In genomic region chr1:161172776-161173376, GRCh38 we compare ENCODE assay signal across 11 cellular contexts. TPM values are rescaled to one million over a fixed set of nuclear protein-coding genes. Genes with fewer than 3 reads are reported as not detected.
DNase-seq lines count a peak whose midpoint lies in the region; ATAC-seq and TF ChIP-seq lines count a peak whose summit lies in the region.
"Had no signal": no experiment of that assay in that cellular context is flagged by ENCODE, and none has a peak within 500 bp of the region (broad histone marks: within the 10 kb centered on the region; RNA-seq: fewer than 3 reads in every experiment).

No MANE protein-coding gene starts in this region.

- peak overlapping the region; percentile 49 for H3K4me2 ChIP-seq in IMR-90 (ENCODE audit: low read depth, low read length)

- H2BK15ac ChIP-seq in IMR-90 (ENCODE audit: low read depth, low read length) = no peak overlapping the region; the same call in 2 of the 3 replicates

- H3K4me3 Mint-ChIP-seq in natural killer cell treated with Interleukin-12 subunit alpha and Interleukin-12 subunit beta and Interleukin-15 and Interleukin-18, amount 100 ng/mL, for 72 hours = no peak overlapping the region

- H3K27me3 ChIP-seq in IMR-90 (ENCODE audit: control insufficient read depth, insufficient read depth, low read length) = no peaks in the 10 kb centered on the region
- H3K27me3 ChIP-seq in foreskin keratinocyte = no peaks in the 10 kb centered on the region

- peaks cover 33% of the 10 kb centered on the region for H3K36me3 Mint-ChIP-seq in natural killer cell treated with Interleukin-12 subunit alpha and Interleukin-12 subunit beta and Interleukin-15 and Interleukin-18, amount 100 ng/mL, for 72 hours

- peaks cover 14 to 43% of the 10 kb centered on the region in 2 experiments for H3K79me1 ChIP-seq in IMR-90 (ENCODE audit: low read depth in 1 of 2, low read length in 2 of 2)

- no peak overlapping the region for H2AFZ ChIP-seq in IMR-90 (replicated peaks; ENCODE audit: low read length, poor library complexity)

- peak; percentile 75 for DNase-seq in AG09309 (ENCODE audit: low read depth)
- DNase-seq in IMR-90 = peak; percentile 97
- no peak for DNase-seq in erythroblast (lab: John Stamatoyannopoulos, UW)
- DNase-seq in natural killer cell treated with Interleukin-12 subunit alpha and Interleukin-12 subunit beta and Interleukin-15 and Interleukin-18, amount 100 ng/mL, for 72 hours (ENCODE audit: low spot score) = no peak
- no peak for DNase-seq in foreskin keratinocyte
- DNase-seq: activated T-cell treated with anti-CD3 and anti-CD28 coated beads, Interleukin-2, amount 50 U/mL, for 1 hour; DND-41; NCI-H526 had no signal

- no peaks in the 10 kb centered on the region for H3K27me3 Mint-ChIP-seq in natural killer cell treated with Interleukin-12 subunit alpha and Interleukin-12 subunit beta and Interleukin-15 and Interleukin-18, amount 100 ng/mL, for 72 hours

- no peak overlapping the region for H4K5ac ChIP-seq in IMR-90 (ENCODE audit: low read depth, low read length)

- peak overlapping the region; percentile 71; the same call in 1 of the 2 replicates for H3K4ac ChIP-seq in IMR-90 (ENCODE audit: low read depth, low read length)

- in situ Hi-C loops in IMR-90 (cut with MboI; ENCODE audit: low sequenced_read_pairs) = no loop called here

- peaks cover 13% of the 10 kb centered on the region; the same call in 1 of the 2 replicates for H4K20me1 ChIP-seq in IMR-90 (ENCODE audit: insufficient read depth, low read length)

- H2AK9ac ChIP-seq in IMR-90 (replicated peaks; ENCODE audit: low read depth, low read length, poor library complexity) = no peak overlapping the region

- CTCF ChIA-PET in IMR-90 (lab: Yijun Ruan, JAX) = no interaction called here

- H4K91ac ChIP-seq in IMR-90 (ENCODE audit: insufficient read depth, low read depth, low read length) = peak overlapping the region; percentile 61; the same call in 1 of the 2 replicates

- TF ChIP-seq CTCF in AG09309 (IDR thresholded peaks at IDR 0.05; ENCODE audit: control insufficient read depth, insufficient read depth, low read depth, low read length, missing control alignments) (no peak), IMR-90 (conservative IDR thresholded peaks at IDR 0.05; ENCODE audit: low read depth, low read length) (no peak), foreskin keratinocyte (conservative IDR thresholded peaks at IDR 0.05) (no peak)

- no CpG with 5 or more reads among the region's 4 CpGs for WGBS in IMR-90 (ENCODE audit: extremely low coverage in 2 of 2, insufficient read length in 1 of 2), 2 experiments

- intact Hi-C loops in IMR-90 (cut with micrococcal nuclease) = no loop called here

- H3K9me3 Mint-ChIP-seq in natural killer cell treated with Interleukin-12 subunit alpha and Interleukin-12 subunit beta and Interleukin-15 and Interleukin-18, amount 100 ng/mL, for 72 hours = no peaks in the 10 kb centered on the region

- dilution Hi-C loops in IMR-90 (cut with HindIII; ENCODE audit: low sequenced_read_pairs, unreplicated experiment) = no loop called here

- TF ChIP-seq RAD21 in IMR-90 (IDR thresholded peaks at IDR 0.05; ENCODE audit: low read length) = no peak

- POLR2A ChIA-PET in IMR-90 (lab: Charles Lee; ENCODE audit: unreplicated experiment) = no interaction called here

- no peak overlapping the region for H2BK120ac ChIP-seq in IMR-90 (ENCODE audit: low read depth, low read length)

- no peak overlapping the region for H3K9ac ChIP-seq in IMR-90 (ENCODE audit: low read depth, low read length)

- peaks cover 46% of the 10 kb centered on the region for H3K36me3 ChIP-seq in IMR-90 (ENCODE audit: control insufficient read depth, insufficient read depth, low read length)

- H3K9me1 ChIP-seq in IMR-90 (ENCODE audit: insufficient read depth, low read length) = peaks cover 11% of the 10 kb centered on the region

- no peak overlapping the region for H3K56ac ChIP-seq in IMR-90 (ENCODE audit: extremely low read depth, insufficient read depth, low read length)

- no peak overlapping the region for H3K4me3 ChIP-seq in AG09309 (ENCODE audit: control insufficient read depth, low read depth, low read length)
- no peak overlapping the region for H3K4me3 ChIP-seq in IMR-90 (ENCODE audit: insufficient read depth, low read depth, low read length)

- peak overlapping the region; percentile 48 to 49 for H3K27ac Mint-ChIP-seq in natural killer cell treated with Interleukin-12 subunit alpha and Interleukin-12 subunit beta and Interleukin-15 and Interleukin-18, amount 100 ng/mL, for 72 hours

- H4K8ac ChIP-seq in IMR-90 (ENCODE audit: low read depth in 2 of 2, low read length in 2 of 2) = peak overlapping the region in 1 of 2 experiments; percentile 58; a peak in 1 of 4 replicates

- no peaks in the 10 kb centered on the region for H3K9me3 ChIP-seq in IMR-90 (ENCODE audit: control insufficient read depth, insufficient read depth, low read length)

- H3K4me1 ChIP-seq in IMR-90 (ENCODE audit: control insufficient read depth, insufficient read depth, low read length) (peaks cover 17% of the 10 kb centered on the region), foreskin keratinocyte (peaks cover 4% of the 10 kb centered on the region)

- peak overlapping the region; percentile 23; the same call in 1 of the 2 replicates for H2BK20ac ChIP-seq in IMR-90 (ENCODE audit: low read depth, low read length)

- H2BK5ac ChIP-seq in IMR-90 (ENCODE audit: low read depth, low read length, poor library complexity, severe bottlenecking) = peak overlapping the region; percentile 49

- H3K27ac ChIP-seq in IMR-90 (ENCODE audit: insufficient read depth, low read length) = peak overlapping the region; percentile 74; the same call in 1 of the 2 replicates
- H3K27ac ChIP-seq in foreskin keratinocyte = no peak overlapping the region

- BruUV-seq in IMR-90 (replicated peaks; lab: Mats Ljungman, UMichigan) = no TSS peak

- H3K14ac ChIP-seq in IMR-90 (replicated peaks; ENCODE audit: low read depth, low read length) = 0 out of 2 replicates have a peak overlapping the region, but pooled peaks have one; percentile 37

- 0 out of 2 replicates have a peak overlapping the region, but pooled peaks have one; percentile 45 for H3K23ac ChIP-seq in IMR-90 (ENCODE audit: low read depth, low read length)

- H2AK5ac ChIP-seq in IMR-90 (ENCODE audit: low read depth, low read length) = 0 out of 2 replicates have a peak overlapping the region, but pooled peaks have one; percentile 35

- H3K18ac ChIP-seq in IMR-90 (ENCODE audit: low read depth, low read length) = no peak overlapping the region; the same call in 1 of the 2 replicates

- TF ChIP-seq POLR2A in IMR-90 (IDR thresholded peaks at IDR 0.05; ENCODE audit: low read depth, low read length) (no peak), erythroblast (IDR thresholded peaks at IDR 0.05; ENCODE audit: low read length) (peak; percentile 14)

- ATAC-seq in IMR-90 (ENCODE audit: low read depth) (peak; percentile 52), GM21786 (IDR thresholded peaks at IDR 0.05; ENCODE audit: unreplicated experiment) (no peak), HG03025 (IDR thresholded peaks at IDR 0.05; ENCODE audit: low FRiP score, unreplicated experiment) (no peak), GM19351 (IDR thresholded peaks at IDR 0.05; ENCODE audit: unreplicated experiment) (no peak), foreskin keratinocyte (no peak)
- no peak for ATAC-seq in natural killer cell treated with Interleukin-12 subunit alpha and Interleukin-12 subunit beta and Interleukin-15 and Interleukin-18, amount 100 ng/mL, for 72 hours

- peaks cover 47 to 62% of the 10 kb centered on the region in 2 donors for H3K4me1 Mint-ChIP-seq in natural killer cell treated with Interleukin-12 subunit alpha and Interleukin-12 subunit beta and Interleukin-15 and Interleukin-18, amount 100 ng/mL, for 72 hours (ENCODE audit: low read depth in 2 of 2)

RNA-seq across cellular contexts. Expression of gene B4GALT3, which starts 4.4 kb away (rescaled TPM):
- total RNA-seq in IMR-90 (2012; rRNA removed) (11.4 and 19.9 TPM in 2 replicates), foreskin keratinocyte (27.3 and 28.8 TPM in 2 replicates)
- polyA plus RNA-seq in IMR-90 (2012; rRNA removed) (36.0 and 41.5 TPM in 2 replicates), foreskin keratinocyte (26.3 and 30.4 TPM in 2 replicates)
- polyA plus RNA-seq in IMR-90 (2012; cell fraction: cytosol; rRNA removed) = 43.6 and 51.8 TPM in 2 replicates
- 67.0 and 75.3 TPM in 2 replicates for polyA plus RNA-seq in IMR-90 (2012; cell fraction: nucleus; rRNA removed; ENCODE audit: low replicate concordance)
- total RNA-seq in natural killer cell treated with Interleukin-12 subunit alpha and Interleukin-12 subunit beta and Interleukin-15 and Interleukin-18, amount 100 ng/mL, for 72 hours = 10 to 100 TPM; 61.7 to 75.0 TPM

RNA-seq across cellular contexts. Expression of gene PPOX, which starts 6.7 kb away (rescaled TPM):
- 6.1 TPM in 2 replicates for total RNA-seq in IMR-90 (2012; rRNA removed)
- 14.3 and 14.8 TPM in 2 replicates for polyA plus RNA-seq in IMR-90 (2012; rRNA removed)
- polyA plus RNA-seq in IMR-90 (2012; cell fraction: cytosol; rRNA removed) = 6.3 and 12.0 TPM in 2 replicates
- 86.8 and 100 TPM in 2 replicates for polyA plus RNA-seq in IMR-90 (2012; cell fraction: nucleus; rRNA removed; ENCODE audit: low replicate concordance)
- 10 to 100 TPM; 25.7 to 30.3 TPM for total RNA-seq in natural killer cell treated with Interleukin-12 subunit alpha and Interleukin-12 subunit beta and Interleukin-15 and Interleukin-18, amount 100 ng/mL, for 72 hours
- 16.1 and 17.1 TPM in 2 replicates for total RNA-seq in foreskin keratinocyte
- 15.6 and 16.1 TPM in 2 replicates for polyA plus RNA-seq in foreskin keratinocyte

RNA-seq across cellular contexts. Expression of gene USP21, which starts 13.6 kb away (rescaled TPM):
- total RNA-seq in IMR-90 (2012; rRNA removed) (3.3 and 6.3 TPM in 2 replicates), foreskin keratinocyte (12.2 and 14.1 TPM in 2 replicates)
- polyA plus RNA-seq in IMR-90 (2012; rRNA removed) (23.8 and 24.7 TPM in 2 replicates), foreskin keratinocyte (19.9 and 22.2 TPM in 2 replicates)
- polyA plus RNA-seq in IMR-90 (2012; cell fraction: cytosol; rRNA removed) = 13.5 and 13.8 TPM in 2 replicates
- polyA plus RNA-seq in IMR-90 (2012; cell fraction: nucleus; rRNA removed; ENCODE audit: low replicate concordance) = 69.2 and 96.8 TPM in 2 replicates
- total RNA-seq in natural killer cell treated with Interleukin-12 subunit alpha and Interleukin-12 subunit beta and Interleukin-15 and Interleukin-18, amount 100 ng/mL, for 72 hours = 10 to 100 TPM; 21.2 to 29.0 TPM

RNA-seq across cellular contexts. Expression of gene UFC1, which starts 19.1 kb away (rescaled TPM):
- total RNA-seq in IMR-90 (2012; rRNA removed) (134 and 137 TPM in 2 replicates), foreskin keratinocyte (53.2 and 53.6 TPM in 2 replicates)
- polyA plus RNA-seq in IMR-90 (2012; rRNA removed) (113 and 140 TPM in 2 replicates), foreskin keratinocyte (69.9 and 74.7 TPM in 2 replicates)
- 46.4 and 59.8 TPM in 2 replicates for polyA plus RNA-seq in IMR-90 (2012; cell fraction: cytosol; rRNA removed)
- 10.2 and 65.4 TPM in 2 replicates for polyA plus RNA-seq in IMR-90 (2012; cell fraction: nucleus; rRNA removed; ENCODE audit: low replicate concordance)
- 100 to 1,000 TPM; 100 to 114 TPM for total RNA-seq in natural killer cell treated with Interleukin-12 subunit alpha and Interleukin-12 subunit beta and Interleukin-15 and Interleukin-18, amount 100 ng/mL, for 72 hours

RNA-seq across cellular contexts. Expression of gene ADAMTS4, which starts 26.0 kb away (rescaled TPM):
- total RNA-seq in IMR-90 (2012; rRNA removed) (0.28 and 0.72 TPM in 2 replicates), foreskin keratinocyte (1.3 and 2.6 TPM in 2 replicates)
- polyA plus RNA-seq in IMR-90 (2012; rRNA removed) (0.39 and 0.40 TPM in 2 replicates), foreskin keratinocyte (0.27 and 0.34 TPM in 2 replicates)
- 0.25 and 0.40 TPM in 2 replicates for polyA plus RNA-seq in IMR-90 (2012; cell fraction: cytosol; rRNA removed)
- 1.4 and 1.6 TPM in 2 replicates for polyA plus RNA-seq in IMR-90 (2012; cell fraction: nucleus; rRNA removed; ENCODE audit: low replicate concordance)
- under 1 TPM; 0.43 to 0.89 TPM for total RNA-seq in natural killer cell treated with Interleukin-12 subunit alpha and Interleukin-12 subunit beta and Interleukin-15 and Interleukin-18, amount 100 ng/mL, for 72 hours

Comparison
In these comparisons a context has a peak if more than half of its experiments do, and no peak if none do; other contexts are left out.
1. DNase-seq: peak in AG09309 (single experiment) and IMR-90 (single experiment); none in erythroblast (0 of 2), natural killer cell treated with Interleukin-12 subunit alpha and Interleukin-12 subunit beta and Interleukin-15 and Interleukin-18, amount 100 ng/mL, for 72 hours (single experiment) and foreskin keratinocyte (0 of 2).